ENCODE assay signal across 20 cellular contexts in the genomic region with DNA sequence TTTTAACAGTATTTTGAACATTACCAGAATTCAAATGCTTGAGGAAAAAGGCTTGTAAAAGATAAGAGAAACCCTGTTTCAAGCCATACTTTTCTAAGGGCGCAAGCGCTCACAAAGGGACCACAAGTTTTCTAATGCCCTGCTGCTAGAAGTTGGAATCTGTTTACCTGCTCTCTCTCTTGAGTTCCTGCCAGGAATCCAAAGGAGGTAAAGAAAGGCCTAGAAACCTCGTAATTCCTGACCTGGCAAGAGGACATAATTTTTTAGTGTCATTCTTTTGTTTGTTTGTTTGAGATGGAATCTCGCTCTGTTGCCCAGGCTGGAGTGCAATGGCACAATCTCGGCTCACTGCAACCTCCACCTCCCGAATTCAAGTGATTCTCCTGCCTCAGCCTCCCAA.
"Had no signal": no experiment of that assay in that cellular context is flagged by ENCODE, and none has a peak within 500 bp of the region (broad histone marks: within the 10 kb centered on the region; RNA-seq: fewer than 3 reads in every experiment).

No MANE protein-coding gene starts in this region.

- H3K9me3 ChIP-seq: gastrocnemius medialis, neutrophil, spleen, stomach, thoracic aorta, transverse colon had no signal

- H3K4me3 ChIP-seq: gastrocnemius medialis, lung, thoracic aorta, transverse colon had no signal

- H3K36me3 ChIP-seq: gastrocnemius medialis, neutrophil, spleen, stomach, thoracic aorta, transverse colon had no signal

- H3K27ac ChIP-seq: gastrocnemius medialis, neutrophil, thoracic aorta, transverse colon had no signal

- DNase-seq: effector memory CD4-positive, alpha-beta T cell; gastrocnemius medialis; glutamatergic neuron; left colon; left ventricle myocardium superior; mesenchymal stem cell; midbrain; posterior cingulate gyrus; spleen; stimulated activated CD4-positive, alpha-beta T cell treated with anti-CD3 and anti-CD28 coated beads, Interleukin-2, amount 100 ng/mL, for 24 hours; stimulated activated CD4-positive, alpha-beta T cell treated with anti-CD3 and anti-CD28 coated beads, Interleukin-4, amount 100 ng/mL, for 4 hours; stimulated activated naive CD4-positive, alpha-beta T cell; stomach; substantia nigra; transverse colon had no signal

- ATAC-seq: esophagus mucosa, gastrocnemius medialis, left colon, left ventricle myocardium superior, sciatic nerve had no signal

- H3K27me3 ChIP-seq: gastrocnemius medialis, neutrophil, spleen, stomach, transverse colon had no signal
